Comparison of ENCODE assay signal across 10 cellular contexts in the genomic region with DNA sequence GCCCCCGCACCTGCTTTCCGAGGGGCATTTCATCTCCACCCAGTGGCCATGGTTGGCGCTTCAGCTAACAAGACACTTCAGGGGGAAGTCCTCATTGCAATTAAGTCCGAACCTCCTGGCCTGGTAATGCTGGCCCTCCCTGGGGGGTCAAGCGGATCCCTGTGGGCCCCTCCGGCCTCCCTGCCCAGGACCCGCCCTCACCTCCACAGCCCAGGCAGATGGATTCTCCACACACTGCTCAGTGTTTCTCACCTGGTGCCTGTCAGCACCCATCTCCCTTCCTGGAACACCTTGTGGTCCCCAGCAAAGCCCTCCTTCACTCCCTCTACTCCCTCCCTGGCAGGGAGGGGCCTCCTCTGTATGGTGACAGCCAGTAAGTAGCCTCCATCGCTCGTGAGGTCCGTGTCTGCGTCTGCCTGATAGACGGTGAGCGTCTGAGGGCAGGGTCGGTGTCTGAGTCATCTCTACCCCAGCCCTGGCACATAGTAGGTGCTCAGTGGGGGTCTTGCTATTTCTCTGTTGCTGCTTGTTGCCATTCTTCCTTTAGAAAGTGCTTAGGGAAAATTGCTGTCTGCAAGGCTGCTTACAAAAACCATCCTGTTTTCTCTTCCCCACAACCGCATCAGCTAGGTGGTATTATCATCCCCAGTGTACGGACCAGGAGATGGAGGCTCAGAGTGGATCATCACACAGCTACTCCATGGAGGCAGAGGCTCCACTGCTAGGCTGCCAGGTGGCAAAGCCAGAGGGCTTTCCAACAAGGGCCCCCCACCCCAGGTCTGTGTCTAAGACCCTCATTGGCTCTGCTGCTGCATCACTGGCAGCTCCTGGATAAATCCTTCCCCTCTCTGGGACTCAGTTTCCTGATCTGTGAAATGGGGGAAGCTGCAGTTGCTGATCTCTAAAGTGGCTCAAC. TPM values are rescaled to one million over a fixed set of nuclear protein-coding genes. Genes with fewer than 3 reads are reported as not detected.
DNase-seq lines count a peak whose midpoint lies in the region; ATAC-seq and TF ChIP-seq lines count a peak whose summit lies in the region.
"Had no signal": no experiment of that assay in that cellular context is flagged by ENCODE, and none has a peak within 500 bp of the region (broad histone marks: within the 10 kb centered on the region; RNA-seq: fewer than 3 reads in every experiment).

No MANE protein-coding gene starts in this region.

- no TSS peak for BruUV-seq in PC-3 (replicated peaks; lab: Mats Ljungman, UMichigan)

- H3K4me1 ChIP-seq in PC-3 (ENCODE audit: insufficient read depth, low read length): peaks cover 64% of the 10 kb centered on the region
- H3K4me1 ChIP-seq in esophagus squamous epithelium: peaks cover 43 to 93% (median 67%) of the 10 kb centered on the region in 3 donors

- H3K27ac ChIP-seq in PC-3 (ENCODE audit: low read length): peak overlapping the region; percentile 10; the same call in 1 of the 2 replicates
- H3K27ac ChIP-seq in esophagus squamous epithelium: peak overlapping the region; percentile 32 to 87 (median 55)

- no peak overlapping the region for H3K4me2 ChIP-seq in PC-3 (ENCODE audit: low read length)

- TF ChIP-seq POLR2A in esophagus squamous epithelium (IDR thresholded peaks at IDR 0.05): no peak

- H3K9me3 ChIP-seq in PC-3 (ENCODE audit: low read length) (no peaks in the 10 kb centered on the region), esophagus squamous epithelium (no peaks in the 10 kb centered on the region)

- no peaks in the 10 kb centered on the region for H3K9me2 ChIP-seq in PC-3 (replicated peaks; ENCODE audit: low read length)

- WGBS in esophagus squamous epithelium, 2 donors: 12 to 30% methylated on average over 7 to 9 of the region's 16 CpGs

- H3K4me3 ChIP-seq in PC-3 (ENCODE audit: low read length): no peak overlapping the region
- H3K4me3 ChIP-seq in esophagus squamous epithelium: no peak overlapping the region

- H4K20me1 ChIP-seq in PC-3 (ENCODE audit: low read length): no peaks in the 10 kb centered on the region

- intact Hi-C loops in PC-3 (cut with micrococcal nuclease): no loop called here
- intact Hi-C loops in esophagus squamous epithelium (cut with DNase I): no loop called here
- intact Hi-C loops in posterior vena cava (cut with DNase I): loop anchor here in 1 of 2 donors (5.0 kb wide), 1 partner anchor 34 kb away; no protein-coding TSS in a partner anchor

- 0 out of 2 replicates have a peak, but pooled peaks have one; percentile 16 for TF ChIP-seq CTCF in PC-3 (conservative IDR thresholded peaks at IDR 0.05; ENCODE audit: low read depth, low read length)
- TF ChIP-seq CTCF in esophagus squamous epithelium (IDR thresholded peaks at IDR 0.05): no peak

- POLR2A ChIA-PET in PC-3 (lab: Charles Lee; ENCODE audit: unreplicated experiment): no interaction called here

- H3K27me3 ChIP-seq in PC-3 (ENCODE audit: low read length) (no peaks in the 10 kb centered on the region), esophagus squamous epithelium (peaks cover 0 to 49% (median 0%) of the 10 kb centered on the region in 4 donors)

- H3K36me3 ChIP-seq in PC-3 (ENCODE audit: low read depth, low read length) (no peaks in the 10 kb centered on the region), esophagus squamous epithelium (no peaks in the 10 kb centered on the region)

- H2AFZ ChIP-seq in PC-3 (ENCODE audit: low read length): no peak overlapping the region

- ATAC-seq in PC-3: no peak
- no peak for ATAC-seq in GM18907 (IDR thresholded peaks at IDR 0.05; ENCODE audit: unreplicated experiment)
- no peak for ATAC-seq in HG03439 (IDR thresholded peaks at IDR 0.05; ENCODE audit: unreplicated experiment)

- DNase-seq in ELF-1 (ENCODE audit: low read depth, low spot score) (peak; percentile 40), PC-3 (no peak), esophagus squamous epithelium (lab: John Stamatoyannopoulos, UW) (no peak), posterior vena cava (ENCODE audit: low spot score) (peak; percentile 42), NCI-H2081 (lab: John Stamatoyannopoulos, UW) (no peak), SK-N-DZ (ENCODE audit: low spot score) (no peak)
- DNase-seq: Karpas-422, small intestine had no signal

- H3K9ac ChIP-seq in PC-3 (ENCODE audit: low read length): no peak overlapping the region

- CTCF ChIA-PET in PC-3 (lab: Charles Lee): no interaction called here

- H3K79me2 ChIP-seq in PC-3 (ENCODE audit: low read length): no peaks in the 10 kb centered on the region

- no peaks in the 10 kb centered on the region for H3F3A ChIP-seq in PC-3 (ENCODE audit: low read length, unreplicated experiment)

RNA-seq across cellular contexts. Expression of gene EML1, which starts 39.7 kb away (rescaled TPM):
- 12.0 TPM in 2 replicates for total RNA-seq in PC-3 (2014; rRNA removed)
- total RNA-seq in esophagus squamous epithelium: 10 to 100 TPM in 2 of 4 donors, 1 to 10 TPM in 2; 3.0 to 22.9 (median 9.4) TPM
- 10 to 100 TPM; 83.1 to 92.6 TPM for total RNA-seq in posterior vena cava
- 15.2 and 15.4 TPM in 2 replicates for polyA plus RNA-seq in SK-N-DZ (2014; cell fraction: cytosol; rRNA removed)
- polyA plus RNA-seq in SK-N-DZ (2014; cell fraction: nucleus; rRNA removed): 11.4 and 12.6 TPM in 2 replicates

Comparison
In these comparisons a context has a peak if more than half of its experiments do, and no peak if none do; other contexts are left out.
1. DNase-seq: peak in ELF-1 (single experiment) and posterior vena cava (single experiment); none in PC-3 (single experiment), esophagus squamous epithelium (single experiment), NCI-H2081 (0 of 2) and SK-N-DZ (single experiment).